ENCODE assay signal across 18 cellular contexts in the genomic region with DNA sequence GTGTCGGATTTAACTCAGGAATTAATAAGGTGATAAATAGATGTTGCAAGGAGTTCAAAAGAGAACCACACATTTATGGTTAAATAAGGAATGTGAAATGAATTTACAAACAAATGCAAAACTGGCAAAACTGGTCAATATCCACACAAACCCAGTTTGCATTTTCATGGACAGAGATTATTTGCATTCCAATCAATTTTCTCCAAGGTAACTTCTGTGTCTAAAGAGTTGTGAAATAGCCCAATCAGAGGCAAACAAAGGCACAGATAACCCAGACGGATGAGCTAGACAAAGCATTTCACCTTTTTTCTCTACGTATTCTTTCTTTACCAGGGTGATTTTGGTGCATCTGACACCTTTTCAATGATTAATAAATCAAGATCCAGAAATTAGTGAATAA.
DNase-seq lines count a peak whose midpoint lies in the region; ATAC-seq and TF ChIP-seq lines count a peak whose summit lies in the region.
"Had no signal": no experiment of that assay in that cellular context is flagged by ENCODE, and none has a peak within 500 bp of the region (broad histone marks: within the 10 kb centered on the region; RNA-seq: fewer than 3 reads in every experiment).

No MANE protein-coding gene starts in this region.

- no peak overlapping the region for H3K4me3 Mint-ChIP-seq in dendritic cell treated with granulocyte-macrophage colony-stimulating factor and Interleukin-4, amounts not matched to agents 40 ng/mL and 50 ng/mL, for 4 days
- H3K4me3 Mint-ChIP-seq in H9 = no peak overlapping the region
- H3K4me3 Mint-ChIP-seq: neural progenitor cell; stimulated activated naive B cell treated with anti-CD40 and anti-IgM and Interleukin-4, amounts not matched to agents 10 μg/mL and 1 μg/mL and 100 μg/mL, for 72 hours had no signal

- no peak overlapping the region for H4K91ac ChIP-seq in H9 (ENCODE audit: insufficient read length, low read depth, low read length)

- no peak overlapping the region for H3K56ac ChIP-seq in H9 (ENCODE audit: insufficient read length, low read depth, low read length)

- H3K36me3 Mint-ChIP-seq in dendritic cell treated with granulocyte-macrophage colony-stimulating factor and Interleukin-4, amounts not matched to agents 40 ng/mL and 50 ng/mL, for 4 days (ENCODE audit: low read depth) = peaks cover 6% of the 10 kb centered on the region
- H3K36me3 Mint-ChIP-seq in H9 (ENCODE audit: insufficient read depth in 1 of 3, low read depth in 3 of 3) = peaks cover 7 to 14% (median 10%) of the 10 kb centered on the region in 3 experiments
- H3K36me3 Mint-ChIP-seq: neural progenitor cell had no signal

- no peak overlapping the region for H3K18ac ChIP-seq in H9 (ENCODE audit: insufficient read length, low read depth, low read length)

- H3F3A ChIP-seq in OCI-LY1 (ENCODE audit: insufficient read depth, low read length) = no peaks in the 10 kb centered on the region

- no peaks in the 10 kb centered on the region for H3K9me2 ChIP-seq in OCI-LY1 (ENCODE audit: low read depth, low read length)

- no peak overlapping the region for H2BK5ac ChIP-seq in H9 (ENCODE audit: insufficient read length, low read length)

- peak overlapping the region; percentile 37 for H3K27ac Mint-ChIP-seq in dendritic cell treated with granulocyte-macrophage colony-stimulating factor and Interleukin-4, amounts not matched to agents 40 ng/mL and 50 ng/mL, for 4 days
- peak overlapping the region in 1 of 3 experiments; percentile 18; a peak in 1 of 7 replicates for H3K27ac Mint-ChIP-seq in H9
- H3K27ac Mint-ChIP-seq: neural progenitor cell; stimulated activated naive B cell treated with anti-CD40 and anti-IgM and Interleukin-4, amounts not matched to agents 10 μg/mL and 1 μg/mL and 100 μg/mL, for 72 hours had no signal

- no peak overlapping the region for H3K9ac ChIP-seq in OCI-LY1 (ENCODE audit: low read length)
- no peak overlapping the region for H3K9ac ChIP-seq in H9 (ENCODE audit: extremely low read depth, insufficient read length, low read length)
- H3K9ac ChIP-seq: neural progenitor cell had no signal

- H2BK15ac ChIP-seq in H9 (ENCODE audit: low read depth, low read length) = no peak overlapping the region

- H4K8ac ChIP-seq in H9 (replicated peaks; ENCODE audit: insufficient read length, low read depth, low read length) = no peak overlapping the region

- WGBS in heart left ventricle, 4 donors = 80 to 91% (median 82%) methylated on average over 3 of the region's 3 CpGs
- WGBS in H9 (ENCODE audit: extremely low coverage, insufficient read length, low lambda C conversion rate) = no CpG with 5 or more reads among the region's 3 CpGs

- H3K4ac ChIP-seq in H9 (ENCODE audit: low read depth, low read length) = no peak overlapping the region

- no peaks in the 10 kb centered on the region for H3K79me1 ChIP-seq in H9 (ENCODE audit: insufficient read depth, low read depth, low read length, poor library complexity, severe bottlenecking)

- no peaks in the 10 kb centered on the region for H4K20me1 ChIP-seq in OCI-LY1 (ENCODE audit: insufficient read depth, low read length)
- H4K20me1 ChIP-seq in H9 (ENCODE audit: control insufficient read depth, insufficient read depth, insufficient read length) = no peaks in the 10 kb centered on the region

- H3K9me3 ChIP-seq in heart left ventricle (peaks cover 0 to 7% (median 0%) of the 10 kb centered on the region in 12 donors), OCI-LY1 (ENCODE audit: low read length) (no peaks in the 10 kb centered on the region), neutrophil (no peaks in the 10 kb centered on the region), H9 (ENCODE audit: control insufficient read depth, low read depth, low read length) (no peaks in the 10 kb centered on the region)
- H3K9me3 ChIP-seq: tibial artery had no signal

- H3K4me3 ChIP-seq in heart left ventricle (peak overlapping the region in 9 of 12 donors; percentile 5 to 57 (median 43)), OCI-LY1 (ENCODE audit: low read depth, low read length, poor library complexity, severe bottlenecking) (no peak overlapping the region), neutrophil (ENCODE audit: low read depth in 1 of 2, low read length in 1 of 2) (peak overlapping the region in 1 of 2 experiments; percentile 20)
- H3K4me3 ChIP-seq: MG63, neural progenitor cell, tibial artery had no signal

- peaks cover 63% of the 10 kb centered on the region for H3K4me1 Mint-ChIP-seq in dendritic cell treated with granulocyte-macrophage colony-stimulating factor and Interleukin-4, amounts not matched to agents 40 ng/mL and 50 ng/mL, for 4 days (ENCODE audit: low read depth)
- peaks cover 19 to 30% of the 10 kb centered on the region in 2 experiments for H3K4me1 Mint-ChIP-seq in H9
- H3K4me1 Mint-ChIP-seq: neural progenitor cell had no signal

- DNase-seq in heart left ventricle (no peak), Right ventricle myocardium superior (no peak), H9 (no peak), medulla oblongata (ENCODE audit: extremely low spot score) (no peak), NCI-H748 treated with DMSO at 0.1 percent for 48 hours (lab: John Stamatoyannopoulos, UW) (no peak)
- DNase-seq: activated CD4-positive, CD25-positive, alpha-beta regulatory T cell treated with anti-CD3 and anti-CD28 coated beads, Interleukin-2, amount 50 U/mL, for 72 hours; aorta; DND-41; MG63; midbrain; NCI-H146; SHP77; stimulated activated naive B cell treated with anti-CD40 and anti-IgM and Interleukin-4, amounts not matched to agents 10 μg/mL and 1 μg/mL and 100 μg/mL, for 72 hours; tibial artery had no signal

- H3K27ac ChIP-seq in heart left ventricle (peak overlapping the region in 7 of 12 donors; percentile 9 to 93 (median 46)), OCI-LY1 (ENCODE audit: low read depth, low read length, poor library complexity, severe bottlenecking) (no peak overlapping the region), neutrophil (peak overlapping the region; percentile 98), H9 (ENCODE audit: insufficient read length, low read depth, low read length) (no peak overlapping the region)
- H3K27ac ChIP-seq: neural progenitor cell, tibial artery had no signal

- no peak overlapping the region for H2BK120ac ChIP-seq in H9 (ENCODE audit: low read depth, low read length, poor library complexity, severe bottlenecking)

- H2AFZ ChIP-seq in OCI-LY1 (ENCODE audit: low read length) = no peak overlapping the region
- H2AFZ ChIP-seq in H9 (ENCODE audit: low read length) = no peak overlapping the region
- H2AFZ ChIP-seq: neural progenitor cell had no signal

- H3K23ac ChIP-seq in H9 (ENCODE audit: insufficient read length, low read depth, low read length) = no peak overlapping the region

- H3K27me3 Mint-ChIP-seq in dendritic cell treated with granulocyte-macrophage colony-stimulating factor and Interleukin-4, amounts not matched to agents 40 ng/mL and 50 ng/mL, for 4 days = no peaks in the 10 kb centered on the region
- no peaks in the 10 kb centered on the region for H3K27me3 Mint-ChIP-seq in H9 (ENCODE audit: low read depth)
- H3K27me3 Mint-ChIP-seq: stimulated activated naive B cell treated with anti-CD40 and anti-IgM and Interleukin-4, amounts not matched to agents 10 μg/mL and 1 μg/mL and 100 μg/mL, for 72 hours had no signal

- H3T11ph ChIP-seq in H9 (ENCODE audit: low read length) = no peak overlapping the region

- peaks cover 0 to 51% (median 0%) of the 10 kb centered on the region in 12 donors for H3K4me1 ChIP-seq in heart left ventricle
- H3K4me1 ChIP-seq in OCI-LY1 (ENCODE audit: insufficient read depth, low read length, severe bottlenecking) = peaks cover 23% of the 10 kb centered on the region
- H3K4me1 ChIP-seq in neutrophil (ENCODE audit: control insufficient read depth in 1 of 2, insufficient read depth in 1 of 2, low read depth in 1 of 2, low read length in 1 of 2) = peaks cover 74 to 83% of the 10 kb centered on the region in 2 experiments
- no peaks in the 10 kb centered on the region; the same call in 1 of the 2 replicates for H3K4me1 ChIP-seq in H9 (ENCODE audit: insufficient read depth, low read length)
- H3K4me1 ChIP-seq: neural progenitor cell had no signal

- no peak overlapping the region for H4K5ac ChIP-seq in H9 (ENCODE audit: insufficient read length, low read depth, low read length)

- no peak overlapping the region for H3K14ac ChIP-seq in H9 (ENCODE audit: insufficient read depth, low read length)

- no peaks in the 10 kb centered on the region for H3K23me2 ChIP-seq in H9 (ENCODE audit: insufficient read length, low read depth, low read length, poor library complexity, severe bottlenecking)

- intact Hi-C loops in heart left ventricle (cut with DNase I) = no loop called here
- intact Hi-C loops in Right ventricle myocardium superior (cut with DNase I) = no loop called here
- intact Hi-C loops in dendritic cell treated with granulocyte-macrophage colony-stimulating factor and Interleukin-4, amounts not matched to agents 40 ng/mL and 50 ng/mL, for 4 days (cut with micrococcal nuclease) = no loop called here

- no peak overlapping the region for H2BK20ac ChIP-seq in H9 (ENCODE audit: low read depth, low read length, poor library complexity, severe bottlenecking)

- H3K36me3 ChIP-seq in heart left ventricle = no peaks in the 10 kb centered on the region
- H3K36me3 ChIP-seq in OCI-LY1 (ENCODE audit: insufficient read depth, low read length) = no peaks in the 10 kb centered on the region
- H3K36me3 ChIP-seq in neutrophil = no peaks in the 10 kb centered on the region
- H3K36me3 ChIP-seq: MG63, neural progenitor cell, tibial artery had no signal

- no peak for TF ChIP-seq CTCF in heart left ventricle (IDR thresholded peaks at IDR 0.05)
- no peak for TF ChIP-seq CTCF in OCI-LY1 (IDR thresholded peaks at IDR 0.05; ENCODE audit: low read length)
- TF ChIP-seq CTCF in neutrophil (IDR thresholded peaks at IDR 0.05) = no peak
- TF ChIP-seq CTCF in H9 (conservative IDR thresholded peaks at IDR 0.05) = no peak

- H3K9me3 Mint-ChIP-seq in dendritic cell treated with granulocyte-macrophage colony-stimulating factor and Interleukin-4, amounts not matched to agents 40 ng/mL and 50 ng/mL, for 4 days = peaks cover 6% of the 10 kb centered on the region
- H3K9me3 Mint-ChIP-seq in H9 = peaks cover 9 to 10% of the 10 kb centered on the region in 2 experiments

- H3K27me3 ChIP-seq in heart left ventricle (no peaks in the 10 kb centered on the region), OCI-LY1 (ENCODE audit: insufficient read depth, low read length) (no peaks in the 10 kb centered on the region), neutrophil (no peaks in the 10 kb centered on the region), H9 (ENCODE audit: insufficient read depth, low read length) (no peaks in the 10 kb centered on the region)
- H3K27me3 ChIP-seq: MG63, neural progenitor cell, tibial artery had no signal

- H2BK12ac ChIP-seq in H9 (ENCODE audit: insufficient read length, low read depth, low read length) = no peak overlapping the region

- H2AK5ac ChIP-seq in H9 (ENCODE audit: insufficient read length, low read length) = no peak overlapping the region

- TF ChIP-seq POLR2A in heart left ventricle (IDR thresholded peaks at IDR 0.05) = no peak

- ATAC-seq in heart left ventricle = no peak
- no peak for ATAC-seq in Right ventricle myocardium superior (ENCODE audit: poor library complexity)
- ATAC-seq: stimulated activated naive B cell treated with anti-CD40 and anti-IgM and Interleukin-4, amounts not matched to agents 10 μg/mL and 1 μg/mL and 100 μg/mL, for 72 hours had no signal

- peak overlapping the region; percentile 0; the same call in 1 of the 2 replicates for H3K4me2 ChIP-seq in OCI-LY1 (ENCODE audit: low read length)
- no peak overlapping the region for H3K4me2 ChIP-seq in H9 (ENCODE audit: insufficient read depth, insufficient read length, low read length)
- H3K4me2 ChIP-seq: neural progenitor cell had no signal

- H3K79me2 ChIP-seq in OCI-LY1 (ENCODE audit: insufficient read depth, low read length) (no peaks in the 10 kb centered on the region), H9 (ENCODE audit: insufficient read depth, low read length) (no peaks in the 10 kb centered on the region)

Comparison
In these comparisons a context has a peak if more than half of its experiments do, and no peak if none do; other contexts are left out.
1. H3K27ac ChIP-seq: peak in heart left ventricle (7 of 12) and neutrophil (single experiment); none in OCI-LY1 (single experiment) and H9 (single experiment).